8 cellular contexts compared by ENCODE assay signal in genomic region chr2:225668606-225669266, GRCh38.
DNase-seq lines count a peak whose midpoint lies in the region; ATAC-seq, FAIRE-seq and TF ChIP-seq lines count a peak whose summit lies in the region.

No MANE protein-coding gene starts in this region.

- FAIRE-seq in astrocyte (lab: Jason Lieb, UNC) = peak; percentile 93

- CTCF ChIA-PET in activated CD4-positive, alpha-beta T cell treated with anti-CD3 and anti-CD28 coated beads for 36 hours (lab: Charles Lee) = interaction anchor here (1.1 to 1.6 kb wide), 3 partner anchors 8 to 1568 kb away, joined by 6 to 8 read pairs (median 8); no protein-coding TSS in a partner anchor

- H3K9me3 ChIP-seq in astrocyte (ENCODE audit: insufficient read depth, low read depth, low read length) = no peaks in the 10 kb centered on the region

- no peaks in the 10 kb centered on the region for H3K36me3 Mint-ChIP-seq in activated CD4-positive, alpha-beta T cell treated with anti-CD3 and anti-CD28 coated beads for 36 hours (ENCODE audit: low read depth)
- no peaks in the 10 kb centered on the region for H3K36me3 Mint-ChIP-seq in astrocyte (ENCODE audit: low read depth, unreplicated experiment)

- no peaks in the 10 kb centered on the region for H3K9me3 Mint-ChIP-seq in activated CD4-positive, alpha-beta T cell treated with anti-CD3 and anti-CD28 coated beads for 36 hours (ENCODE audit: low read depth)
- H3K9me3 Mint-ChIP-seq in astrocyte (ENCODE audit: unreplicated experiment) = no peaks in the 10 kb centered on the region

- H3K4me3 ChIP-seq in astrocyte (ENCODE audit: insufficient read depth, low read depth, low read length) = no peak overlapping the region

- TF ChIP-seq CTCF in astrocyte (IDR thresholded peaks at IDR 0.05; ENCODE audit: insufficient read depth, low read depth, low read length) = peak; percentile 89

- peak; percentile 79 for ATAC-seq in activated CD4-positive, alpha-beta T cell treated with anti-CD3 and anti-CD28 coated beads for 36 hours
- ATAC-seq in GM19455 (IDR thresholded peaks at IDR 0.05; ENCODE audit: unreplicated experiment) = peak; percentile 86
- ATAC-seq in HG03354 (IDR thresholded peaks at IDR 0.05; ENCODE audit: poor library complexity, severe bottlenecking, unreplicated experiment) = peak; percentile 97

- intact Hi-C loops in activated CD4-positive, alpha-beta T cell treated with anti-CD3 and anti-CD28 coated beads for 36 hours (cut with DNase I, micrococcal nuclease) = loop anchor here (1.0 to 2.0 kb wide), 4 partner anchors 1133 to 1570 kb away; no protein-coding TSS in a partner anchor

- H3K36me3 ChIP-seq in astrocyte (ENCODE audit: insufficient read depth, low read length) = no peaks in the 10 kb centered on the region

- no peak overlapping the region for H3K27ac Mint-ChIP-seq in activated CD4-positive, alpha-beta T cell treated with anti-CD3 and anti-CD28 coated beads for 36 hours
- H3K27ac Mint-ChIP-seq in astrocyte (ENCODE audit: unreplicated experiment) = no peak overlapping the region

- no peaks in the 10 kb centered on the region for H3K27me3 ChIP-seq in astrocyte (ENCODE audit: insufficient read depth, low read length)

- H3K4me2 ChIP-seq in astrocyte (ENCODE audit: low read length) = no peak overlapping the region

- H3K27ac ChIP-seq in astrocyte (ENCODE audit: low read depth, low read length) = no peak overlapping the region

- no peaks in the 10 kb centered on the region for H3K4me1 Mint-ChIP-seq in activated CD4-positive, alpha-beta T cell treated with anti-CD3 and anti-CD28 coated beads for 36 hours
- no peaks in the 10 kb centered on the region for H3K4me1 Mint-ChIP-seq in astrocyte (ENCODE audit: low read depth, unreplicated experiment)

- H3K4me1 ChIP-seq in astrocyte (ENCODE audit: insufficient read depth, low read length) = no peaks in the 10 kb centered on the region

- H2AFZ ChIP-seq in astrocyte (ENCODE audit: low read depth, low read length) = no peak overlapping the region

- H4K20me1 ChIP-seq in astrocyte (ENCODE audit: insufficient read depth, low read length) = no peaks in the 10 kb centered on the region

- H3K79me2 ChIP-seq in astrocyte (ENCODE audit: insufficient read depth, low read length) = no peaks in the 10 kb centered on the region

- POLR2A ChIA-PET in activated CD4-positive, alpha-beta T cell treated with anti-CD3 and anti-CD28 coated beads for 36 hours (lab: Charles Lee) = no interaction called here

- H3K9ac ChIP-seq in astrocyte (ENCODE audit: low read length) = no peak overlapping the region

- peak; percentile 14 for DNase-seq in activated CD4-positive, alpha-beta T cell treated with anti-CD3 and anti-CD28 coated beads for 36 hours
- no peak for DNase-seq in activated CD4-positive, alpha-beta T cell treated with anti-CD3 and anti-CD28 coated beads, Interleukin-2, amount 50 U/mL, for 48 hours
- DNase-seq in NCI-H446 (lab: John Stamatoyannopoulos, UW) (peak; percentile 54 to 79), astrocyte (ENCODE audit: low read depth) (peak; percentile 57), iPS-NIHi11 (ENCODE audit: low spot score) (peak; percentile 51), stromal cell of bone marrow (ENCODE audit: low read depth) (peak; percentile 51)

- H3K27me3 Mint-ChIP-seq in activated CD4-positive, alpha-beta T cell treated with anti-CD3 and anti-CD28 coated beads for 36 hours = peaks cover 10% of the 10 kb centered on the region
- no peaks in the 10 kb centered on the region for H3K27me3 Mint-ChIP-seq in astrocyte (ENCODE audit: low read depth, unreplicated experiment)

- no peak overlapping the region for H3K4me3 Mint-ChIP-seq in activated CD4-positive, alpha-beta T cell treated with anti-CD3 and anti-CD28 coated beads for 36 hours
- H3K4me3 Mint-ChIP-seq in astrocyte (ENCODE audit: unreplicated experiment) = no peak overlapping the region

Comparison
In these comparisons a context has a peak if more than half of its experiments do, and no peak if none do; other contexts are left out.
1. DNase-seq: peak in activated CD4-positive, alpha-beta T cell treated with anti-CD3 and anti-CD28 coated beads for 36 hours (single experiment), NCI-H446 (2 of 2), astrocyte (single experiment), iPS-NIHi11 (single experiment) and stromal cell of bone marrow (single experiment); none in activated CD4-positive, alpha-beta T cell treated with anti-CD3 and anti-CD28 coated beads, Interleukin-2, amount 50 U/mL, for 48 hours (0 of 2).
2. Peak in every context shown above with its lines, with median percentiles within 50 percentile points of each other: ATAC-seq.